Comparison of ENCODE assay signal across 8 cellular contexts in the genomic region with DNA sequence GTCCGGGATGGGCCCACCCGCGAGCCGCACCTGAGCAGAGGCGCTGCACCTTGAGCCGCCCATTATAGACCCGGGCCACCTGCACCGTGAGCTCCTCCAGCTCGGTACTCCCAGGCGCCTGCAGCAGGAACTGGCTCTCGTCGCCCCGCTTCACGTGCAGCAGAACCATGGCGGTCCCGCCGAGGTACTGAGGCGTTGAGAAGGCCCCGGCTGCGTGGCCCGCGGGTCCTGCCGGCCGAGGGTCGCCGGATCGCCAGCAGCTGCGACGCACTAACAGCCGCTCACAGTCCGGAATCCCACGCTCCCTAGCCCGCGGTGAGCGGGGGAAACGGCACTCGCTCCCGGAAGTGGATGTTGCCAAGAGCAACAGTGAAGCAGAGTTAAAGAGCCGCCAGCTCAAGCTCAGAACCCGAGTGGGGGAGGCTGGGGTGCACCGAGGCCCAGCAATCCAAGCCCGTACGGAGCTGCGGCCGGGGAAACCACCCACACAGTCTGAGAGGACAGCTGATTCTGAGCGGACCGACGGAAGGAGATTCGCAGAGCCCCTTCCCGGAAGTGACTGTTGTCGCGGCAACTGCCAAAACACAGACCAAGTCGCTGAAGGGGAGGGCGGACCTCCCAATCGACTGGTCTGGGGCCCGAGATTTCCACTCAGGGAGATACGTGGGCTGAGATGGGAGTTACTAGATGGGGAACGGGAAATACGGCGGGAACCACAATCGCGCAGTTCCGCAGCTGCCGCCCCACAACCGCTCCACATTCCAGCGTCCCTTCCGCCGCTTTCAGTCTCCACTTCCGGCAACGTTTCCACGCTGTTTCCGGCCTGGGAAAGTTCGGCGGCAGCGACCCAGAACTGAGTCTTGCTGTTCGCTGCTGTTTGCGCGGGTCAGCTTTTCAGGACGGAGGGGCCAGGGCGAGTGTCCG. TPM values are rescaled to one million over a fixed set of nuclear protein-coding genes. Genes with fewer than 3 reads are reported as not detected.
DNase-seq lines count a peak whose midpoint lies in the region; ATAC-seq and TF ChIP-seq lines count a peak whose summit lies in the region.

A gene with protein sequence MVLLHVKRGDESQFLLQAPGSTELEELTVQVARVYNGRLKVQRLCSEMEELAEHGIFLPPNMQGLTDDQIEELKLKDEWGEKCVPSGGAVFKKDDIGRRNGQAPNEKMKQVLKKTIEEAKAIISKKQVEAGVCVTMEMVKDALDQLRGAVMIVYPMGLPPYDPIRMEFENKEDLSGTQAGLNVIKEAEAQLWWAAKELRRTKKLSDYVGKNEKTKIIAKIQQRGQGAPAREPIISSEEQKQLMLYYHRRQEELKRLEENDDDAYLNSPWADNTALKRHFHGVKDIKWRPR (minus strand): TSS at position 303 of the 924 bp plus-strand sequence. CDS start 134 bp downstream, at position 169.

- H3K4me1 ChIP-seq in liver (ENCODE audit: control insufficient read depth in 4 of 4, insufficient read depth in 4 of 4, low read length in 3 of 4), result peaks cover 0 to 16% (median 5%) of the 10 kb centered on the region in 4 donors

- TF ChIP-seq RAD21 in liver (IDR thresholded peaks at IDR 0.05), result no peak

- peak within 1 kb of the TSS; percentile 90 to 93 for H3K9ac ChIP-seq in liver (ENCODE audit: low read depth in 1 of 2, low read length in 2 of 2)

- peaks cover 0 to 9% (median 3%) of the 10 kb centered on the region in 4 donors for H3K36me3 ChIP-seq in liver (ENCODE audit: control insufficient read depth in 4 of 4, insufficient read depth in 3 of 4, low read depth in 1 of 4, low read length in 3 of 4)

- DNase-seq in C1 segment of cervical spinal cord (lab: John Stamatoyannopoulos, UW) (peak; percentile 40 to 98 (median 94)), NCI-H774 (lab: John Stamatoyannopoulos, UW) (peak; percentile 80), dermis microvascular lymphatic vessel endothelial cell (ENCODE audit: low read depth in 2 of 2) (peak; percentile 90 to 95)
- peak; percentile 85 to 90 for DNase-seq in activated CD4-positive, alpha-beta T cell treated with anti-CD3 and anti-CD28 coated beads, Interleukin-2, amount 50 U/mL, for 48 hours
- DNase-seq in stimulated activated CD4-positive, alpha-beta T cell treated with anti-CD3 and anti-CD28 coated beads, Interleukin-4, amount 100 ng/mL, for 24 hours, result peak; percentile 88

- ATAC-seq in GM19351 (IDR thresholded peaks at IDR 0.05; ENCODE audit: unreplicated experiment) (peak; percentile 93), HG03521 (IDR thresholded peaks at IDR 0.05; ENCODE audit: unreplicated experiment) (peak; percentile 94)

- peak within 1 kb of the TSS; percentile 76 to 89 (median 77) for H3K4me3 ChIP-seq in liver (ENCODE audit: low read depth in 1 of 3, low read length in 3 of 3)

- peak within 1 kb of the TSS; percentile 48 to 69 for H3K27ac ChIP-seq in liver (ENCODE audit: low read depth in 1 of 2, low read length in 2 of 2)

- under 1% methylated on average over 81 of the region's 81 CpGs for WGBS in liver

- TF ChIP-seq CTCF in liver (IDR thresholded peaks at IDR 0.05; ENCODE audit: low read depth, low read length, missing input control), result no peak

- H3K27me3 ChIP-seq in liver (ENCODE audit: control insufficient read depth in 4 of 4, insufficient read depth in 4 of 4, low read length in 3 of 4), result no peaks in the 10 kb centered on the region

- H3K9me3 ChIP-seq in liver (ENCODE audit: control insufficient read depth in 4 of 4, low read length in 3 of 4), result no peaks in the 10 kb centered on the region

TF ChIP-seq in liver, 16 proteins besides CTCF, POLR2A, EP300 and RAD21:
- TF ChIP-seq GABPA (IDR thresholded peaks at IDR 0.05 in 1 of 2, conservative IDR thresholded peaks at IDR 0.05 in 1 of 2), result peak; percentile 93 to 98
- TF ChIP-seq TAF1 (conservative IDR thresholded peaks at IDR 0.05), result no peak
- no peak for TF ChIP-seq FOXA2 (IDR thresholded peaks at IDR 0.05)
- TF ChIP-seq, protein P1, sequence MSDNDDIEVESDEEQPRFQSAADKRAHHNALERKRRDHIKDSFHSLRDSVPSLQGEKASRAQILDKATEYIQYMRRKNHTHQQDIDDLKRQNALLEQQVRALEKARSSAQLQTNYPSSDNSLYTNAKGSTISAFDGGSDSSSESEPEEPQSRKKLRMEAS (IDR thresholded peaks at IDR 0.05), result peak; percentile 100
- peak; percentile 33 for TF ChIP-seq RXRA (IDR thresholded peaks at IDR 0.05)
- TF ChIP-seq EGR1 (IDR thresholded peaks at IDR 0.05; ENCODE audit: low read depth in 2 of 2), result peak; percentile 91
- peak in 1 of 2 donors; percentile 13 for TF ChIP-seq HNF4A (conservative IDR thresholded peaks at IDR 0.05)
- TF ChIP-seq, protein P2, sequence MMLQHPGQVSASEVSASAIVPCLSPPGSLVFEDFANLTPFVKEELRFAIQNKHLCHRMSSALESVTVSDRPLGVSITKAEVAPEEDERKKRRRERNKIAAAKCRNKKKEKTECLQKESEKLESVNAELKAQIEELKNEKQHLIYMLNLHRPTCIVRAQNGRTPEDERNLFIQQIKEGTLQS (IDR thresholded peaks at IDR 0.05), result no peak
- TF ChIP-seq SP1 (IDR thresholded peaks at IDR 0.05), result peak; percentile 56
- TF ChIP-seq FOXA1 (IDR thresholded peaks at IDR 0.05), result no peak
- TF ChIP-seq, protein P3, sequence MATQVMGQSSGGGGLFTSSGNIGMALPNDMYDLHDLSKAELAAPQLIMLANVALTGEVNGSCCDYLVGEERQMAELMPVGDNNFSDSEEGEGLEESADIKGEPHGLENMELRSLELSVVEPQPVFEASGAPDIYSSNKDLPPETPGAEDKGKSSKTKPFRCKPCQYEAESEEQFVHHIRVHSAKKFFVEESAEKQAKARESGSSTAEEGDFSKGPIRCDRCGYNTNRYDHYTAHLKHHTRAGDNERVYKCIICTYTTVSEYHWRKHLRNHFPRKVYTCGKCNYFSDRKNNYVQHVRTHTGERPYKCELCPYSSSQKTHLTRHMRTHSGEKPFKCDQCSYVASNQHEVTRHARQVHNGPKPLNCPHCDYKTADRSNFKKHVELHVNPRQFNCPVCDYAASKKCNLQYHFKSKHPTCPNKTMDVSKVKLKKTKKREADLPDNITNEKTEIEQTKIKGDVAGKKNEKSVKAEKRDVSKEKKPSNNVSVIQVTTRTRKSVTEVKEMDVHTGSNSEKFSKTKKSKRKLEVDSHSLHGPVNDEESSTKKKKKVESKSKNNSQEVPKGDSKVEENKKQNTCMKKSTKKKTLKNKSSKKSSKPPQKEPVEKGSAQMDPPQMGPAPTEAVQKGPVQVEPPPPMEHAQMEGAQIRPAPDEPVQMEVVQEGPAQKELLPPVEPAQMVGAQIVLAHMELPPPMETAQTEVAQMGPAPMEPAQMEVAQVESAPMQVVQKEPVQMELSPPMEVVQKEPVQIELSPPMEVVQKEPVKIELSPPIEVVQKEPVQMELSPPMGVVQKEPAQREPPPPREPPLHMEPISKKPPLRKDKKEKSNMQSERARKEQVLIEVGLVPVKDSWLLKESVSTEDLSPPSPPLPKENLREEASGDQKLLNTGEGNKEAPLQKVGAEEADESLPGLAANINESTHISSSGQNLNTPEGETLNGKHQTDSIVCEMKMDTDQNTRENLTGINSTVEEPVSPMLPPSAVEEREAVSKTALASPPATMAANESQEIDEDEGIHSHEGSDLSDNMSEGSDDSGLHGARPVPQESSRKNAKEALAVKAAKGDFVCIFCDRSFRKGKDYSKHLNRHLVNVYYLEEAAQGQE (IDR thresholded peaks at IDR 0.05), result peak; percentile 37
- TF ChIP-seq NR2F2 (IDR thresholded peaks at IDR 0.05), result peak; percentile 55
- TF ChIP-seq YY1 (IDR thresholded peaks at IDR 0.05), result peak; percentile 67
- TF ChIP-seq, protein P4, sequence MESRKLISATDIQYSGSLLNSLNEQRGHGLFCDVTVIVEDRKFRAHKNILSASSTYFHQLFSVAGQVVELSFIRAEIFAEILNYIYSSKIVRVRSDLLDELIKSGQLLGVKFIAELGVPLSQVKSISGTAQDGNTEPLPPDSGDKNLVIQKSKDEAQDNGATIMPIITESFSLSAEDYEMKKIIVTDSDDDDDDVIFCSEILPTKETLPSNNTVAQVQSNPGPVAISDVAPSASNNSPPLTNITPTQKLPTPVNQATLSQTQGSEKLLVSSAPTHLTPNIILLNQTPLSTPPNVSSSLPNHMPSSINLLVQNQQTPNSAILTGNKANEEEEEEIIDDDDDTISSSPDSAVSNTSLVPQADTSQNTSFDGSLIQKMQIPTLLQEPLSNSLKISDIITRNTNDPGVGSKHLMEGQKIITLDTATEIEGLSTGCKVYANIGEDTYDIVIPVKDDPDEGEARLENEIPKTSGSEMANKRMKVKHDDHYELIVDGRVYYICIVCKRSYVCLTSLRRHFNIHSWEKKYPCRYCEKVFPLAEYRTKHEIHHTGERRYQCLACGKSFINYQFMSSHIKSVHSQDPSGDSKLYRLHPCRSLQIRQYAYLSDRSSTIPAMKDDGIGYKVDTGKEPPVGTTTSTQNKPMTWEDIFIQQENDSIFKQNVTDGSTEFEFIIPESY (IDR thresholded peaks at IDR 0.05), result peak; percentile 40
- TF ChIP-seq HNF4G (IDR thresholded peaks at IDR 0.05), result no peak

RNA-seq across cellular contexts. Expression of the gene that starts here (rescaled TPM):
- total RNA-seq in dermis microvascular lymphatic vessel endothelial cell (33.6 and 34.1 TPM in 2 replicates), liver (10 to 100 TPM; 13.1 to 14.8 TPM)
- polyA plus RNA-seq in liver, result 10 to 100 TPM; 15.7 to 19.8 TPM

Comparison
In these comparisons a context has a peak if more than half of its experiments do, and no peak if none do; other contexts are left out.
1. Peak in every context shown above with its lines: DNase-seq, ATAC-seq, H3K4me3 ChIP-seq and H3K27ac ChIP-seq.